Comparison of ENCODE assay signal across 8 cellular contexts in genomic region chr18:56638232-56639093, GRCh38. TPM values are rescaled to one million over a fixed set of nuclear protein-coding genes. Genes with fewer than 3 reads are reported as not detected.
A peak's percentile ranks its signal among the peaks of the same experiment; 100 is the strongest.
DNase-seq lines count a peak whose midpoint lies in the region; ATAC-seq, FAIRE-seq and TF ChIP-seq lines count a peak whose summit lies in the region.

Gene TXNL1 (minus strand): TSS chr18:56638592. CDS start chr18:56638440, 152 bp downstream.

- CTCF ChIA-PET in T-cell (lab: Charles Lee) = interaction anchor here (0.8 to 3.0 kb wide), 7 partner anchors 8 to 71 kb away, joined by 3 to 16 read pairs (median 6); partner anchors contain the start of gene WDR7 (in 1 of the 2)

- H3K27ac ChIP-seq in adipose tissue (ENCODE audit: low read depth, low read length) (peak within 1 kb of the TSS; percentile 70), trophoblast cell (ENCODE audit: low read depth, low read length) (peak within 1 kb of the TSS; percentile 69), transverse colon (peak within 1 kb of the TSS; percentile 95 to 99 (median 97))

- H4K12ac ChIP-seq in trophoblast cell (ENCODE audit: low read depth, low read length) = peak within 1 kb of the TSS; percentile 90

- TF ChIP-seq CTCF in transverse colon (IDR thresholded peaks at IDR 0.05) = no peak

- H2BK5ac ChIP-seq in trophoblast cell (ENCODE audit: low read depth, low read length, poor library complexity) = peak within 1 kb of the TSS; percentile 84

- peak within 1 kb of the TSS; percentile 93 for H3K4ac ChIP-seq in trophoblast cell (ENCODE audit: low read depth, low read length)

- H3K14ac ChIP-seq in trophoblast cell (ENCODE audit: low read length) = peak within 1 kb of the TSS; percentile 96

- peaks cover 0 to 1% of the 10 kb centered on the region in 2 experiments for H3K36me3 ChIP-seq in trophoblast cell (ENCODE audit: control insufficient read depth in 1 of 2, insufficient read depth in 2 of 2, low read length in 2 of 2)
- H3K36me3 ChIP-seq in transverse colon = no peaks in the 10 kb centered on the region

- peak within 1 kb of the TSS; percentile 88 for H3K9ac ChIP-seq in trophoblast cell (ENCODE audit: low read length)

- intact Hi-C loops in cardiac septum (cut with DNase I) (no loop called here), transverse colon (cut with DNase I; ENCODE audit: low total_unique reads) (no loop called here)

- peak within 1 kb of the TSS; percentile 82 for H3K4me3 ChIP-seq in trophoblast cell (ENCODE audit: low read depth, low read length)
- H3K4me3 ChIP-seq in transverse colon = peak within 1 kb of the TSS; percentile 79 to 97 (median 89)

- ATAC-seq in HG02840 (IDR thresholded peaks at IDR 0.05; ENCODE audit: low FRiP score, unreplicated experiment) (peak; percentile 96), T-cell (replicated peaks in 1 of 4) (peak; percentile 97 to 99 (median 98))

- peaks cover 20% of the 10 kb centered on the region for H3K36me3 Mint-ChIP-seq in T-cell

- FAIRE-seq in GM12891 (lab: Jason Lieb, UNC) = peak; percentile 100

- TF ChIP-seq EP300 in transverse colon (IDR thresholded peaks at IDR 0.05; ENCODE audit: low read depth) = peak; percentile 13

- 0 to 1% (median 1%) methylated on average over 57 to 63 of the region's 63 CpGs for WGBS in adipose tissue, 3 donors
- no CpG with 5 or more reads among the region's 63 CpGs for WGBS in trophoblast cell (ENCODE audit: extremely low coverage, insufficient coverage, insufficient read length)
- WGBS in transverse colon (ENCODE audit: low coverage in 1 of 2), 2 donors = 0 to 8% methylated on average over 4 to 39 of the region's 63 CpGs

- peak within 1 kb of the TSS; percentile 82 for H2BK120ac ChIP-seq in trophoblast cell (ENCODE audit: insufficient read depth, low read length, poor library complexity)

- H3K9me3 Mint-ChIP-seq in T-cell = no peaks in the 10 kb centered on the region

- peak within 1 kb of the TSS; percentile 88 for H2AK5ac ChIP-seq in trophoblast cell (ENCODE audit: low read length)

- H3K9me3 ChIP-seq in trophoblast cell (ENCODE audit: insufficient read depth, low read depth, low read length) = no peaks in the 10 kb centered on the region
- H3K9me3 ChIP-seq in transverse colon = no peaks in the 10 kb centered on the region

- DNase-seq in GM12891 (ENCODE audit: insufficient read length, low spot score) (peak; percentile 76), NCI-H1436 treated with DMSO at 0.1 percent for 48 hours (lab: John Stamatoyannopoulos, UW) (peak; percentile 91), T-cell (peak; percentile 94 to 99 (median 98)), cardiac septum (ENCODE audit: low spot score) (peak; percentile 100), trophoblast cell (peak; percentile 100), transverse colon (peak; percentile 100)

- H3K4me1 ChIP-seq in trophoblast cell (ENCODE audit: control insufficient read depth in 1 of 2, insufficient read depth in 2 of 2, low read length in 2 of 2) = no peaks in the 10 kb centered on the region
- H3K4me1 ChIP-seq in transverse colon = peaks cover 0 to 37% (median 15%) of the 10 kb centered on the region in 4 donors

- peaks cover 47 to 61% (median 53%) of the 10 kb centered on the region in 3 donors for H3K4me1 Mint-ChIP-seq in T-cell

- no peak within 1 kb of the TSS for H2BK12ac ChIP-seq in trophoblast cell (ENCODE audit: low read length)

- peaks cover 9% of the 10 kb centered on the region for H3K79me2 ChIP-seq in trophoblast cell (ENCODE audit: control insufficient read depth, insufficient read depth, low read length, poor library complexity)

- H3K18ac ChIP-seq in trophoblast cell (ENCODE audit: low read length) = peak within 1 kb of the TSS; percentile 88

- TF ChIP-seq POLR2A in GM12891 (IDR thresholded peaks at IDR 0.05; ENCODE audit: low read depth, low read length) (peak; percentile 82), transverse colon (IDR thresholded peaks at IDR 0.05) (peak; percentile 93)

- peak within 1 kb of the TSS; percentile 93 for H2AFZ ChIP-seq in trophoblast cell (ENCODE audit: insufficient read depth, low read length, poor library complexity)

- H3K79me1 ChIP-seq in trophoblast cell (ENCODE audit: low read length) = peaks cover 7% of the 10 kb centered on the region

- H3K4me2 ChIP-seq in trophoblast cell (ENCODE audit: low read length) = peak within 1 kb of the TSS; percentile 94

- no peaks in the 10 kb centered on the region for H3K27me3 Mint-ChIP-seq in T-cell

- H3K27me3 ChIP-seq in trophoblast cell (ENCODE audit: insufficient read depth, low read length) = no peaks in the 10 kb centered on the region
- no peaks in the 10 kb centered on the region for H3K27me3 ChIP-seq in transverse colon

- H3K27ac Mint-ChIP-seq in T-cell = peak within 1 kb of the TSS; percentile 91 to 99

- H4K8ac ChIP-seq in trophoblast cell (ENCODE audit: low read depth, low read length) = peak within 1 kb of the TSS; percentile 96

- POLR2A ChIA-PET in T-cell (lab: Charles Lee) = interaction anchor here (0.6 to 1.7 kb wide), 4 partner anchors 12 to 98 kb away, joined by 3 to 8 read pairs (median 4); partner anchors contain the start of gene WDR7 (in 1 of the 2)

- H3K4me3 Mint-ChIP-seq in T-cell = peak within 1 kb of the TSS; percentile 97 to 99 (median 98)

- peak within 1 kb of the TSS; percentile 84 for H4K91ac ChIP-seq in trophoblast cell (ENCODE audit: low read depth, low read length)

- in situ Hi-C loops in transverse colon (cut with MboI; ENCODE audit: low pct_ligation_motif_present in 1 of 4, low pct_unique_long_range_greater_than_20kb in 1 of 4, low sequenced_read_pairs in 3 of 4) = no loop called here

- no peak within 1 kb of the TSS for H3K23ac ChIP-seq in trophoblast cell (ENCODE audit: low read length)

TF ChIP-seq in GM12891, 5 proteins besides CTCF, POLR2A, EP300 and RAD21:
- peak; percentile 53 for TF ChIP-seq PAX5 (IDR thresholded peaks at IDR 0.05; ENCODE audit: insufficient read depth, low read length, severe bottlenecking)
- peak; percentile 65; the same call in 1 of the 2 replicates for TF ChIP-seq POU2F2 (IDR thresholded peaks at IDR 0.05; ENCODE audit: low read depth, low read length)
- TF ChIP-seq SPI1 (IDR thresholded peaks at IDR 0.05; ENCODE audit: low read depth, low read length) = no peak
- TF ChIP-seq TAF1 (IDR thresholded peaks at IDR 0.05; ENCODE audit: low read depth, low read length) = peak; percentile 64
- TF ChIP-seq POLR2AphosphoS5 (IDR thresholded peaks at IDR 0.05; ENCODE audit: low read depth, low read length) = peak; percentile 81
TF ChIP-seq in GM12891: peak in this region for 4.

RNA-seq across cellular contexts. Expression of gene TXNL1, which starts in this region (rescaled TPM):
- 65.1 TPM for polyA plus RNA-seq in GM12891 (2012; ENCODE audit: low read depth, missing spikeins)
- total RNA-seq in T-cell = 10 to 100 TPM; 33.6 to 40.2 (median 35.7) TPM
- 10 to 100 TPM; 43.0 to 45.9 (median 44.3) TPM for polyA plus RNA-seq in adipose tissue
- 68.3 TPM for total RNA-seq in cardiac septum
- 114 and 116 TPM in 2 replicates for polyA plus RNA-seq in trophoblast cell (2013)
- 10 to 100 TPM in 2 of 4 donors, 1 to 10 TPM in 2; 3.0 to 42.1 (median 18.0) TPM for total RNA-seq in transverse colon

Comparison
In these comparisons a context has a peak if more than half of its experiments do, and no peak if none do; other contexts are left out.
1. Peak in every context shown above with its lines: DNase-seq, ATAC-seq, H3K4me3 ChIP-seq and H3K27ac ChIP-seq.